ENCODE assay signal across 1 cellular context in the genomic region with DNA sequence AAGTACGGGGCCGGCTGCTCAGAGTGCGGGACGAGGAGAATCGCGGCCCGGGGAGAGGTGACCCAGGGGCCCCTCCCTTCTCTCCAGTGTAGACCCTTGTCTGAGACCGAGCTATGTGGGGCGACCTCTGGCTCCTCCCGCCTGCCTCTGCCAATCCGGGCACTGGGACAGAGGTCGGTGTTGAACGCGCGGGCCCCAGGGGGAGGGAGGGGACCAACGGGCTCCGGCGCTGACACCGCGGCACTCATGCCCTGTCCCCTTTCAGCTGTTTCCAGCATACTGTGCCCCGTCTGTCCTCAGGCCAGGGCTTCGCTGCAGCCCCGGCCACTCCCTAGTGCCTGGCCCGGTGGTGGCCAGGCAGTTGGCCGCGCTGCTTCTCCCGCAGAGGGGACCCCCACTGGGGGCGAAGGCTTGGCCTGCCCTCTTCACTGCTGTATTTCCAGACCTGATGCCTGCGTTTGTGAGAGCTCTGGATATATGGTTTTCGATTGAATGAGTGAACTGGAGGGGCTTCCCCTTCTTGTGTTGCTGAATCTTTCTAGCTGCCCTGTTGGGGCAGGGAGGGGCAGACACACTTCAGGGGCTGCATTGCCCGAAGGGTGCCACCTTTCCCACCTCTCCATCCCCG.
TF ChIP-seq lines count a peak whose summit lies in the region.

No MANE protein-coding gene starts in this region.

TF ChIP-seq in HepG2, 621 proteins besides CTCF, POLR2A, EP300 and RAD21 (continued from another document and continues in another):
- TF ChIP-seq, protein P1, sequence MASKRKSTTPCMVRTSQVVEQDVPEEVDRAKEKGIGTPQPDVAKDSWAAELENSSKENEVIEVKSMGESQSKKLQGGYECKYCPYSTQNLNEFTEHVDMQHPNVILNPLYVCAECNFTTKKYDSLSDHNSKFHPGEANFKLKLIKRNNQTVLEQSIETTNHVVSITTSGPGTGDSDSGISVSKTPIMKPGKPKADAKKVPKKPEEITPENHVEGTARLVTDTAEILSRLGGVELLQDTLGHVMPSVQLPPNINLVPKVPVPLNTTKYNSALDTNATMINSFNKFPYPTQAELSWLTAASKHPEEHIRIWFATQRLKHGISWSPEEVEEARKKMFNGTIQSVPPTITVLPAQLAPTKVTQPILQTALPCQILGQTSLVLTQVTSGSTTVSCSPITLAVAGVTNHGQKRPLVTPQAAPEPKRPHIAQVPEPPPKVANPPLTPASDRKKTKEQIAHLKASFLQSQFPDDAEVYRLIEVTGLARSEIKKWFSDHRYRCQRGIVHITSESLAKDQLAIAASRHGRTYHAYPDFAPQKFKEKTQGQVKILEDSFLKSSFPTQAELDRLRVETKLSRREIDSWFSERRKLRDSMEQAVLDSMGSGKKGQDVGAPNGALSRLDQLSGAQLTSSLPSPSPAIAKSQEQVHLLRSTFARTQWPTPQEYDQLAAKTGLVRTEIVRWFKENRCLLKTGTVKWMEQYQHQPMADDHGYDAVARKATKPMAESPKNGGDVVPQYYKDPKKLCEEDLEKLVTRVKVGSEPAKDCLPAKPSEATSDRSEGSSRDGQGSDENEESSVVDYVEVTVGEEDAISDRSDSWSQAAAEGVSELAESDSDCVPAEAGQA (IDR thresholded peaks at IDR 0.05; ENCODE audit: low read depth), result no peak
- TF ChIP-seq, protein P1 (CRISPR knock-in tag; IDR thresholded peaks at IDR 0.05; ENCODE audit: borderline replicate concordance), result no peak
- TF ChIP-seq KAT7 (CRISPR knock-in tag; IDR thresholded peaks at IDR 0.05; ENCODE audit: borderline replicate concordance), result peak; percentile 30; the same call in 1 of the 2 replicates
- TF ChIP-seq ZNF468 (CRISPR knock-in tag; IDR thresholded peaks at IDR 0.05), result no peak
- TF ChIP-seq PCBP1 (IDR thresholded peaks at IDR 0.05; ENCODE audit: borderline replicate concordance, low read depth, low read length), result 0 out of 2 replicates have a peak, but pooled peaks have one; percentile 57
- TF ChIP-seq SMYD3 (CRISPR knock-in tag; IDR thresholded peaks at IDR 0.05), result no peak
- TF ChIP-seq ZNF615 (CRISPR knock-in tag; IDR thresholded peaks at IDR 0.05; ENCODE audit: borderline replicate concordance), result no peak
- TF ChIP-seq ZSCAN29 (CRISPR knock-in tag; conservative IDR thresholded peaks at IDR 0.05), result peak; percentile 85
- TF ChIP-seq ZNF724P (CRISPR knock-in tag; IDR thresholded peaks at IDR 0.05; ENCODE audit: borderline replicate concordance), result 0 out of 2 replicates have a peak, but pooled peaks have one; percentile 5
- 0 out of 2 replicates have a peak, but pooled peaks have one; percentile 52 for TF ChIP-seq EED (CRISPR knock-in tag; IDR thresholded peaks at IDR 0.05)
- TF ChIP-seq, protein P2, sequence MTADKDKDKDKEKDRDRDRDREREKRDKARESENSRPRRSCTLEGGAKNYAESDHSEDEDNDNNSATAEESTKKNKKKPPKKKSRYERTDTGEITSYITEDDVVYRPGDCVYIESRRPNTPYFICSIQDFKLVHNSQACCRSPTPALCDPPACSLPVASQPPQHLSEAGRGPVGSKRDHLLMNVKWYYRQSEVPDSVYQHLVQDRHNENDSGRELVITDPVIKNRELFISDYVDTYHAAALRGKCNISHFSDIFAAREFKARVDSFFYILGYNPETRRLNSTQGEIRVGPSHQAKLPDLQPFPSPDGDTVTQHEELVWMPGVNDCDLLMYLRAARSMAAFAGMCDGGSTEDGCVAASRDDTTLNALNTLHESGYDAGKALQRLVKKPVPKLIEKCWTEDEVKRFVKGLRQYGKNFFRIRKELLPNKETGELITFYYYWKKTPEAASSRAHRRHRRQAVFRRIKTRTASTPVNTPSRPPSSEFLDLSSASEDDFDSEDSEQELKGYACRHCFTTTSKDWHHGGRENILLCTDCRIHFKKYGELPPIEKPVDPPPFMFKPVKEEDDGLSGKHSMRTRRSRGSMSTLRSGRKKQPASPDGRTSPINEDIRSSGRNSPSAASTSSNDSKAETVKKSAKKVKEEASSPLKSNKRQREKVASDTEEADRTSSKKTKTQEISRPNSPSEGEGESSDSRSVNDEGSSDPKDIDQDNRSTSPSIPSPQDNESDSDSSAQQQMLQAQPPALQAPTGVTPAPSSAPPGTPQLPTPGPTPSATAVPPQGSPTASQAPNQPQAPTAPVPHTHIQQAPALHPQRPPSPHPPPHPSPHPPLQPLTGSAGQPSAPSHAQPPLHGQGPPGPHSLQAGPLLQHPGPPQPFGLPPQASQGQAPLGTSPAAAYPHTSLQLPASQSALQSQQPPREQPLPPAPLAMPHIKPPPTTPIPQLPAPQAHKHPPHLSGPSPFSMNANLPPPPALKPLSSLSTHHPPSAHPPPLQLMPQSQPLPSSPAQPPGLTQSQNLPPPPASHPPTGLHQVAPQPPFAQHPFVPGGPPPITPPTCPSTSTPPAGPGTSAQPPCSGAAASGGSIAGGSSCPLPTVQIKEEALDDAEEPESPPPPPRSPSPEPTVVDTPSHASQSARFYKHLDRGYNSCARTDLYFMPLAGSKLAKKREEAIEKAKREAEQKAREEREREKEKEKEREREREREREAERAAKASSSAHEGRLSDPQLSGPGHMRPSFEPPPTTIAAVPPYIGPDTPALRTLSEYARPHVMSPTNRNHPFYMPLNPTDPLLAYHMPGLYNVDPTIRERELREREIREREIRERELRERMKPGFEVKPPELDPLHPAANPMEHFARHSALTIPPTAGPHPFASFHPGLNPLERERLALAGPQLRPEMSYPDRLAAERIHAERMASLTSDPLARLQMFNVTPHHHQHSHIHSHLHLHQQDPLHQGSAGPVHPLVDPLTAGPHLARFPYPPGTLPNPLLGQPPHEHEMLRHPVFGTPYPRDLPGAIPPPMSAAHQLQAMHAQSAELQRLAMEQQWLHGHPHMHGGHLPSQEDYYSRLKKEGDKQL (CRISPR knock-in tag; IDR thresholded peaks at IDR 0.05; ENCODE audit: low read depth), result no peak
- no peak for TF ChIP-seq NBN (conservative IDR thresholded peaks at IDR 0.05)
- TF ChIP-seq NCOR1 (IDR thresholded peaks at IDR 0.05; ENCODE audit: borderline replicate concordance, low read length), result no peak
- peak; percentile 76 for TF ChIP-seq ZNF788 (CRISPR knock-in tag; IDR thresholded peaks at IDR 0.05; ENCODE audit: borderline replicate concordance)
- TF ChIP-seq PHF5A (CRISPR knock-in tag; IDR thresholded peaks at IDR 0.05; ENCODE audit: low read depth, unreplicated experiment), result no peak
- 0 out of 2 replicates have a peak, but pooled peaks have one; percentile 70 for TF ChIP-seq ZBTB7A (CRISPR knock-in tag; IDR thresholded peaks at IDR 0.05)
- 0 out of 2 replicates have a peak, but pooled peaks have one; percentile 36 for TF ChIP-seq ZFP41 (CRISPR knock-in tag; IDR thresholded peaks at IDR 0.05; ENCODE audit: borderline replicate concordance)
- TF ChIP-seq MAZ (IDR thresholded peaks at IDR 0.05; ENCODE audit: borderline replicate concordance, low read depth, low read length), result peak; percentile 73; the same call in 1 of the 2 replicates
- TF ChIP-seq MAZ (CRISPR knock-in tag; IDR thresholded peaks at IDR 0.05; ENCODE audit: low read depth), result no peak
- TF ChIP-seq ZNF264 (CRISPR knock-in tag; IDR thresholded peaks at IDR 0.05), result 0 out of 2 replicates have a peak, but pooled peaks have one; percentile 51
- peak; percentile 86 for TF ChIP-seq PATZ1 (CRISPR knock-in tag; IDR thresholded peaks at IDR 0.05)
- TF ChIP-seq, protein P3, sequence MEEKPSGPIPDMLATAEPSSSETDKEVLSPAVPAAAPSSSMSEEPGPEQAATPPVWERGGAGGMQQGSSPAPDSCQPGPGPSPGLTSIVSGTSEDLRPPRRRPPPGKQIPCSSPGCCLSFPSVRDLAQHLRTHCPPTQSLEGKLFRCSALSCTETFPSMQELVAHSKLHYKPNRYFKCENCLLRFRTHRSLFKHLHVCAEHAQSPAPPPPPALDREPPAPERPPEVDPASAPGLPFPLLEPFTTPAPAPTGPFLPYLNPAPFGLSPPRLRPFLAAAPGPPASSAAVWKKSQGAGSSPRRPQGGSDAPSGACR (CRISPR knock-in tag; IDR thresholded peaks at IDR 0.05), result peak; percentile 34; the same call in 1 of the 2 replicates
- TF ChIP-seq ATF2 (CRISPR knock-in tag; IDR thresholded peaks at IDR 0.05), result 0 out of 2 replicates have a peak, but pooled peaks have one; percentile 45
- no peak for TF ChIP-seq SP1 (IDR thresholded peaks at IDR 0.05)
- no peak for TF ChIP-seq SP1 (CRISPR knock-in tag; IDR thresholded peaks at IDR 0.05)
- TF ChIP-seq ZNF740 (CRISPR knock-in tag; IDR thresholded peaks at IDR 0.05), result 0 out of 2 replicates have a peak, but pooled peaks have one; percentile 30
- TF ChIP-seq, protein P4, sequence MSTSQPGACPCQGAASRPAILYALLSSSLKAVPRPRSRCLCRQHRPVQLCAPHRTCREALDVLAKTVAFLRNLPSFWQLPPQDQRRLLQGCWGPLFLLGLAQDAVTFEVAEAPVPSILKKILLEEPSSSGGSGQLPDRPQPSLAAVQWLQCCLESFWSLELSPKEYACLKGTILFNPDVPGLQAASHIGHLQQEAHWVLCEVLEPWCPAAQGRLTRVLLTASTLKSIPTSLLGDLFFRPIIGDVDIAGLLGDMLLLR (CRISPR knock-in tag; IDR thresholded peaks at IDR 0.05), result 0 out of 2 replicates have a peak, but pooled peaks have one; percentile 8
- TF ChIP-seq SALL2 (CRISPR knock-in tag; IDR thresholded peaks at IDR 0.05), result peak; percentile 52; the same call in 1 of the 2 replicates
- 0 out of 2 replicates have a peak, but pooled peaks have one; percentile 14 for TF ChIP-seq ZNF792 (CRISPR knock-in tag; IDR thresholded peaks at IDR 0.05)
- TF ChIP-seq, protein P5, sequence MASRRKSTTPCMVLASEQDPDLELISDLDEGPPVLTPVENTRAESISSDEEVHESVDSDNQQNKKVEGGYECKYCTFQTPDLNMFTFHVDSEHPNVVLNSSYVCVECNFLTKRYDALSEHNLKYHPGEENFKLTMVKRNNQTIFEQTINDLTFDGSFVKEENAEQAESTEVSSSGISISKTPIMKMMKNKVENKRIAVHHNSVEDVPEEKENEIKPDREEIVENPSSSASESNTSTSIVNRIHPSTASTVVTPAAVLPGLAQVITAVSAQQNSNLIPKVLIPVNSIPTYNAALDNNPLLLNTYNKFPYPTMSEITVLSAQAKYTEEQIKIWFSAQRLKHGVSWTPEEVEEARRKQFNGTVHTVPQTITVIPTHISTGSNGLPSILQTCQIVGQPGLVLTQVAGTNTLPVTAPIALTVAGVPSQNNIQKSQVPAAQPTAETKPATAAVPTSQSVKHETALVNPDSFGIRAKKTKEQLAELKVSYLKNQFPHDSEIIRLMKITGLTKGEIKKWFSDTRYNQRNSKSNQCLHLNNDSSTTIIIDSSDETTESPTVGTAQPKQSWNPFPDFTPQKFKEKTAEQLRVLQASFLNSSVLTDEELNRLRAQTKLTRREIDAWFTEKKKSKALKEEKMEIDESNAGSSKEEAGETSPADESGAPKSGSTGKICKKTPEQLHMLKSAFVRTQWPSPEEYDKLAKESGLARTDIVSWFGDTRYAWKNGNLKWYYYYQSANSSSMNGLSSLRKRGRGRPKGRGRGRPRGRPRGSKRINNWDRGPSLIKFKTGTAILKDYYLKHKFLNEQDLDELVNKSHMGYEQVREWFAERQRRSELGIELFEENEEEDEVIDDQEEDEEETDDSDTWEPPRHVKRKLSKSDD (CRISPR knock-in tag; IDR thresholded peaks at IDR 0.05; ENCODE audit: low read depth), result peak; percentile 13; the same call in 1 of the 2 replicates
- TF ChIP-seq ZNF335 (CRISPR knock-in tag; IDR thresholded peaks at IDR 0.05), result no peak
- TF ChIP-seq MEIS1 (CRISPR knock-in tag; IDR thresholded peaks at IDR 0.05; ENCODE audit: borderline replicate concordance), result peak; percentile 47; the same call in 1 of the 2 replicates
